13 cellular contexts compared by ENCODE assay signal in the genomic region with DNA sequence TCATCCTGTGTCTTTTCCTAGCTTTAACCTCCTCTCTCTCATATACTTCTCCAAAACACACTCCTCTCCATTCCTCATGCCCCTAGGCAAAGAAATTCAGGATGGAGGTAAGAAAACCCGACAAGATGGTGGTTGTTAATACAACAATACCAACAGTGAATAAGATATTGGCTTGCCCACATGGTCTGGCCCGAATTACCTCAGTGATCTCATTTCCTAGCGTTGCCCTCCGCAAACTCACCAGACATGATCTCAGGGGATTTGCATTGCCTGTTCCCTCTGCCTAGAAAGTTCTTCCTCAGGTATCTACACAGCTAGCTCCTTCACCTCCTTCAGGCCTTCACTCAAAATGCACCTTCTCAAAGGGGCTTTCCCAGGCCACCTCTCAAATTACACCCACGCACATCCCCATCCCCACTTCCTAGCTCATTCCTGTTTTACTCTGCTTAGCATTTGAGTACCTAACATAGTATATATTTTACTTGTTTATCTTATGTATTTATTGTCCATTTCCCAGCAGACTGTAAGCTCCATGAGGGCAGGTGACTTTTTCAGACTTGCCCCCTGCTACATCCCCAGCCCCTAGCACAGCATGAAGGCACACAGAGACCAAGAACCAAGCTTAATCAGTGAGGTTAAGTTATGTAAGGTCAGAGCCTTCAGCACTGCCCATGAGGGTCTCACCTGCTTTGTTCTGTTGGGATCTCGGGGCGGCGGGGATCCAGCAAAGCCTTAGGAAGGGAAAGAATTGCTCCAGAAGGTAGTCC. TPM values are rescaled to one million over a fixed set of nuclear protein-coding genes. Genes with fewer than 3 reads are reported as not detected.
A peak's percentile ranks its signal among the peaks of the same experiment; 100 is the strongest.
DNase-seq lines count a peak whose midpoint lies in the region; ATAC-seq and TF ChIP-seq lines count a peak whose summit lies in the region.
"Had no signal": no experiment of that assay in that cellular context is flagged by ENCODE, and none has a peak within 500 bp of the region (broad histone marks: within the 10 kb centered on the region; RNA-seq: fewer than 3 reads in every experiment).

No MANE protein-coding gene starts in this region.

- H3K36me3 Mint-ChIP-seq in Caco-2 (ENCODE audit: insufficient read depth, unreplicated experiment), result peaks cover 88% of the 10 kb centered on the region
- H3K36me3 Mint-ChIP-seq in activated T-helper 1 cell treated with anti-CD3 and anti-CD28 coated beads, Interleukin-12 subunit alpha, Interleukin-12 subunit beta, Interleukin-2, Interleukin-4 antibody, amounts not matched to agents 30 ng/mL and 10 ng/mL and 1 ng/mL, durations not matched to agents 14 hours and 24 hours and 36 hours (ENCODE audit: low read depth), result peaks cover 46% of the 10 kb centered on the region
- H3K36me3 Mint-ChIP-seq in naive thymus-derived CD8-positive, alpha-beta T cell, result peaks cover 0 to 86% (median 25%) of the 10 kb centered on the region in 3 donors

- peak overlapping the region; percentile 71 for H3K27ac Mint-ChIP-seq in Caco-2 (ENCODE audit: unreplicated experiment)
- peak overlapping the region; percentile 59 for H3K27ac Mint-ChIP-seq in activated T-helper 1 cell treated with anti-CD3 and anti-CD28 coated beads, Interleukin-12 subunit alpha, Interleukin-12 subunit beta, Interleukin-2, Interleukin-4 antibody, amounts not matched to agents 30 ng/mL and 10 ng/mL and 1 ng/mL, durations not matched to agents 14 hours and 24 hours and 36 hours
- peak overlapping the region in 7 of 10 donors; percentile 30 to 74 (median 33) for H3K27ac Mint-ChIP-seq in naive thymus-derived CD8-positive, alpha-beta T cell
- H3K27ac Mint-ChIP-seq: type B pancreatic cell had no signal

- POLR2A ChIA-PET in Caco-2 (lab: Charles Lee), result no interaction called here
- POLR2A ChIA-PET in naive thymus-derived CD8-positive, alpha-beta T cell (lab: Charles Lee), result interaction anchor here (0.8 to 1.0 kb wide), 2 partner anchors 10 to 31 kb away, joined by 3 read pairs; a partner anchor contains a TSS

- no peaks in the 10 kb centered on the region for H3K9me3 ChIP-seq in Caco-2
- H3K9me3 ChIP-seq: mucosa of descending colon had no signal

- H3K36me3 ChIP-seq in Caco-2 (ENCODE audit: control insufficient read depth, insufficient read depth, low read length), result no peaks in the 10 kb centered on the region

- H3K4me1 Mint-ChIP-seq in Caco-2 (ENCODE audit: low read depth, unreplicated experiment), result peaks cover 5% of the 10 kb centered on the region
- H3K4me1 Mint-ChIP-seq in activated T-helper 1 cell treated with anti-CD3 and anti-CD28 coated beads, Interleukin-12 subunit alpha, Interleukin-12 subunit beta, Interleukin-2, Interleukin-4 antibody, amounts not matched to agents 30 ng/mL and 10 ng/mL and 1 ng/mL, durations not matched to agents 14 hours and 24 hours and 36 hours (ENCODE audit: low read depth), result peaks cover 17% of the 10 kb centered on the region
- H3K4me1 Mint-ChIP-seq in naive thymus-derived CD8-positive, alpha-beta T cell, result peaks cover 2 to 16% (median 5%) of the 10 kb centered on the region in 4 donors

- no peak overlapping the region for H3K4me3 ChIP-seq in Caco-2 (ENCODE audit: low read depth, low read length)
- H3K4me3 ChIP-seq: mucosa of descending colon had no signal

- H3K9me3 Mint-ChIP-seq in Caco-2 (ENCODE audit: unreplicated experiment), result no peaks in the 10 kb centered on the region
- no peaks in the 10 kb centered on the region for H3K9me3 Mint-ChIP-seq in activated T-helper 1 cell treated with anti-CD3 and anti-CD28 coated beads, Interleukin-12 subunit alpha, Interleukin-12 subunit beta, Interleukin-2, Interleukin-4 antibody, amounts not matched to agents 30 ng/mL and 10 ng/mL and 1 ng/mL, durations not matched to agents 14 hours and 24 hours and 36 hours
- no peaks in the 10 kb centered on the region for H3K9me3 Mint-ChIP-seq in naive thymus-derived CD8-positive, alpha-beta T cell
- H3K9me3 Mint-ChIP-seq: type B pancreatic cell had no signal

- no peak for TF ChIP-seq CTCF in Caco-2 (IDR thresholded peaks at IDR 0.05; ENCODE audit: insufficient read depth in 1 of 2, low read depth in 1 of 2, low read length in 1 of 2, severe bottlenecking in 1 of 2, unreplicated experiment in 1 of 2)

- no peaks in the 10 kb centered on the region for H3K4me1 ChIP-seq in Caco-2

- intact Hi-C loops in Caco-2 (cut with micrococcal nuclease; ENCODE audit: unreplicated experiment), result no loop called here
- intact Hi-C loops in activated T-helper 1 cell treated with anti-CD3 and anti-CD28 coated beads, Interleukin-12 subunit alpha, Interleukin-12 subunit beta, Interleukin-2, Interleukin-4 antibody, amounts not matched to agents 30 ng/mL and 10 ng/mL and 1 ng/mL, durations not matched to agents 14 hours and 24 hours and 36 hours (cut with micrococcal nuclease), result no loop called here

- no peak for ATAC-seq in naive thymus-derived CD8-positive, alpha-beta T cell
- ATAC-seq in HG03521 (IDR thresholded peaks at IDR 0.05; ENCODE audit: unreplicated experiment), result no peak

- H3K27me3 Mint-ChIP-seq in Caco-2 (ENCODE audit: insufficient read depth, unreplicated experiment), result no peaks in the 10 kb centered on the region
- H3K27me3 Mint-ChIP-seq in activated T-helper 1 cell treated with anti-CD3 and anti-CD28 coated beads, Interleukin-12 subunit alpha, Interleukin-12 subunit beta, Interleukin-2, Interleukin-4 antibody, amounts not matched to agents 30 ng/mL and 10 ng/mL and 1 ng/mL, durations not matched to agents 14 hours and 24 hours and 36 hours (ENCODE audit: insufficient read depth), result no peaks in the 10 kb centered on the region
- no peaks in the 10 kb centered on the region for H3K27me3 Mint-ChIP-seq in naive thymus-derived CD8-positive, alpha-beta T cell
- H3K27me3 Mint-ChIP-seq: type B pancreatic cell had no signal

- no peak overlapping the region for H3K4me3 Mint-ChIP-seq in Caco-2 (ENCODE audit: unreplicated experiment)
- no peak overlapping the region for H3K4me3 Mint-ChIP-seq in activated T-helper 1 cell treated with anti-CD3 and anti-CD28 coated beads, Interleukin-12 subunit alpha, Interleukin-12 subunit beta, Interleukin-2, Interleukin-4 antibody, amounts not matched to agents 30 ng/mL and 10 ng/mL and 1 ng/mL, durations not matched to agents 14 hours and 24 hours and 36 hours
- no peak overlapping the region for H3K4me3 Mint-ChIP-seq in naive thymus-derived CD8-positive, alpha-beta T cell
- H3K4me3 Mint-ChIP-seq: type B pancreatic cell had no signal

- CTCF ChIA-PET in Caco-2 (lab: Charles Lee), result no interaction called here

- no peaks in the 10 kb centered on the region for H3K27me3 ChIP-seq in Caco-2 (replicated peaks; ENCODE audit: control insufficient read depth, insufficient read depth, low read length)

- DNase-seq in DMS 273 (lab: John Stamatoyannopoulos, UW; ENCODE audit: unreplicated experiment) (peak; percentile 38), DMS 273 treated with DMSO at 0.1 percent for 48 hours (lab: John Stamatoyannopoulos, UW) (no peak), Caco-2 (no peak), dedifferentiated amniotic fluid mesenchymal stem cell (ENCODE audit: extremely low spot score) (no peak), ureter (ENCODE audit: low spot score) (no peak)
- DNase-seq in activated T-helper 1 cell treated with anti-CD3 and anti-CD28 coated beads, Interleukin-12 subunit alpha, Interleukin-12 subunit beta, Interleukin-2, Interleukin-4 antibody, amounts not matched to agents 30 ng/mL and 10 ng/mL and 1 ng/mL, durations not matched to agents 14 hours and 24 hours and 36 hours (ENCODE audit: low spot score), result no peak
- no peak for DNase-seq in naive thymus-derived CD8-positive, alpha-beta T cell
- DNase-seq: amniotic stem cell; kidney; mucosa of descending colon; stimulated activated CD4-positive, alpha-beta T cell treated with anti-CD3 and anti-CD28 coated beads, Interleukin-1b, Interleukin-23, amount 100 ng/mL, for 48 hours had no signal

- BruUV-seq in Caco-2 (replicated peaks; lab: Mats Ljungman, UMichigan), result no TSS peak

RNA-seq across cellular contexts. Expression of a gene that starts 10.2 kb away (rescaled TPM):
- total RNA-seq in Caco-2 (2022), result 317 and 318 TPM in 2 replicates
- total RNA-seq in activated T-helper 1 cell treated with anti-CD3 and anti-CD28 coated beads, Interleukin-12 subunit alpha, Interleukin-12 subunit beta, Interleukin-2, Interleukin-4 antibody, amounts not matched to agents 30 ng/mL and 10 ng/mL and 1 ng/mL, durations not matched to agents 14 hours and 24 hours and 36 hours, result 155 and 161 TPM in 2 replicates
- 100 to 1,000 TPM; 147 to 156 TPM for total RNA-seq in naive thymus-derived CD8-positive, alpha-beta T cell
- polyA plus RNA-seq in naive thymus-derived CD8-positive, alpha-beta T cell, result 10 to 100 TPM; 10.2 to 23.0 (median 17.0) TPM
- total RNA-seq in ureter, result 174 TPM

RNA-seq across cellular contexts. Expression of a gene that starts 31.1 kb away (rescaled TPM):
- total RNA-seq in Caco-2 (2022) (48.8 and 51.5 TPM in 2 replicates), ureter (54.6 TPM)
- total RNA-seq in activated T-helper 1 cell treated with anti-CD3 and anti-CD28 coated beads, Interleukin-12 subunit alpha, Interleukin-12 subunit beta, Interleukin-2, Interleukin-4 antibody, amounts not matched to agents 30 ng/mL and 10 ng/mL and 1 ng/mL, durations not matched to agents 14 hours and 24 hours and 36 hours, result 63.9 and 78.3 TPM in 2 replicates
- total RNA-seq in naive thymus-derived CD8-positive, alpha-beta T cell, result 10 to 100 TPM; 37.9 to 38.9 TPM
- polyA plus RNA-seq in naive thymus-derived CD8-positive, alpha-beta T cell, result 10 to 100 TPM; 16.1 to 22.4 (median 21.0) TPM

RNA-seq across cellular contexts. Expression of a gene that starts 31.3 kb away (rescaled TPM):
- total RNA-seq in Caco-2 (2022) (52.6 TPM in 2 replicates), ureter (43.0 TPM)
- total RNA-seq in activated T-helper 1 cell treated with anti-CD3 and anti-CD28 coated beads, Interleukin-12 subunit alpha, Interleukin-12 subunit beta, Interleukin-2, Interleukin-4 antibody, amounts not matched to agents 30 ng/mL and 10 ng/mL and 1 ng/mL, durations not matched to agents 14 hours and 24 hours and 36 hours, result 134 and 137 TPM in 2 replicates
- 10 to 100 TPM; 27.6 to 38.0 TPM for total RNA-seq in naive thymus-derived CD8-positive, alpha-beta T cell
- 10 to 100 TPM; 24.7 to 37.4 (median 34.7) TPM for polyA plus RNA-seq in naive thymus-derived CD8-positive, alpha-beta T cell
